In genomic region chr6:116218866-116219265, GRCh38 we compare ENCODE assay signal across 16 cellular contexts.
"Had no signal": no experiment of that assay in that cellular context is flagged by ENCODE, and none has a peak within 500 bp of the region (broad histone marks: within the 10 kb centered on the region; RNA-seq: fewer than 3 reads in every experiment).

No MANE protein-coding gene starts in this region.

- DNase-seq: colonic mucosa; esophagus squamous epithelium; foreskin keratinocyte; head of caudate nucleus; kidney; left colon; sigmoid colon; stimulated activated CD4-positive, alpha-beta T cell treated with anti-CD3 and anti-CD28 coated beads, Interleukin-12 subunit alpha, Interleukin-12 subunit beta, amount 100 ng/mL, for 4 hours; stimulated activated naive CD8-positive, alpha-beta T cell treated with anti-CD3 and anti-CD28 coated beads, Interleukin-15, Interleukin-2, amounts not matched to agents 100 U/mL and 50 U/mL, for 24 hours; tibial artery; upper lobe of right lung had no signal

- H3K4me2 ChIP-seq: hepatocyte had no signal

- H3K9me3 Mint-ChIP-seq: naive thymus-derived CD8-positive, alpha-beta T cell had no signal

- H3K27ac ChIP-seq: colonic mucosa, esophagus squamous epithelium, foreskin keratinocyte, hepatocyte, neutrophil, sigmoid colon, skin epidermis, tibial artery, upper lobe of right lung, vagina had no signal

- H3K4me3 Mint-ChIP-seq: naive thymus-derived CD8-positive, alpha-beta T cell had no signal

- H3K36me3 ChIP-seq: colonic mucosa, neutrophil had no signal

- ATAC-seq: foreskin keratinocyte; left colon; naive thymus-derived CD8-positive, alpha-beta T cell; stimulated activated naive CD8-positive, alpha-beta T cell treated with anti-CD3 and anti-CD28 coated beads, Interleukin-15, Interleukin-2, amounts not matched to agents 100 U/mL and 50 U/mL, for 24 hours; upper lobe of right lung had no signal

- H3K9me3 ChIP-seq: colonic mucosa, esophagus squamous epithelium, neutrophil, sigmoid colon, tibial artery, upper lobe of right lung, vagina had no signal

- H3K4me1 ChIP-seq: colonic mucosa, esophagus squamous epithelium, sigmoid colon, upper lobe of right lung, vagina had no signal

- H3K79me2 ChIP-seq: hepatocyte had no signal

- H3K27me3 ChIP-seq: colonic mucosa, esophagus squamous epithelium, foreskin keratinocyte, hepatocyte, neutrophil, sigmoid colon, tibial artery, upper lobe of right lung, vagina had no signal

- H3K27me3 Mint-ChIP-seq: naive thymus-derived CD8-positive, alpha-beta T cell had no signal

- H2AFZ ChIP-seq: hepatocyte had no signal

- H3K4me3 ChIP-seq: colonic mucosa, esophagus squamous epithelium, hepatocyte, sigmoid colon, skin epidermis, tibial artery, upper lobe of right lung, vagina had no signal
